Comparison of ENCODE assay signal across 22 cellular contexts in genomic region chr3:171558183-171558696, GRCh38.
DNase-seq lines count a peak whose midpoint lies in the region; ATAC-seq and TF ChIP-seq lines count a peak whose summit lies in the region.
"Had no signal": no experiment of that assay in that cellular context is flagged by ENCODE, and none has a peak within 500 bp of the region (broad histone marks: within the 10 kb centered on the region; RNA-seq: fewer than 3 reads in every experiment).

No MANE protein-coding gene starts in this region.

- no peak overlapping the region for H3K9ac ChIP-seq in endodermal cell (ENCODE audit: extremely low read depth, low read length, poor library complexity, severe bottlenecking)
- H3K9ac ChIP-seq: KMS-11 had no signal

- no peak overlapping the region for H3K4me3 Mint-ChIP-seq in activated naive CD4-positive, alpha-beta T cell treated with anti-CD3 and anti-CD28 coated beads, Interleukin-2, amount 50 U/mL, for 24 hours
- no peak overlapping the region for H3K4me3 Mint-ChIP-seq in activated naive CD4-positive, alpha-beta T cell treated with anti-CD3 and anti-CD28 coated beads, Interleukin-2, amount 10 ng/mL, durations not matched to agents 7 days and 5 days
- no peak overlapping the region for H3K4me3 Mint-ChIP-seq in WTC11
- H3K4me3 Mint-ChIP-seq in endodermal cell = no peak overlapping the region
- H3K4me3 Mint-ChIP-seq: CD14-positive monocyte, HFFc6 had no signal

- H3K9me3 ChIP-seq in BE2C (no peaks in the 10 kb centered on the region), endodermal cell (ENCODE audit: control insufficient read depth, low read length) (no peaks in the 10 kb centered on the region)
- H3K9me3 ChIP-seq in effector memory CD4-positive, alpha-beta T cell (ENCODE audit: control insufficient read depth, low read length) = no peaks in the 10 kb centered on the region
- H3K9me3 ChIP-seq: SJCRH30 had no signal

- H3K9me3 Mint-ChIP-seq in activated naive CD4-positive, alpha-beta T cell treated with anti-CD3 and anti-CD28 coated beads, Interleukin-2, amount 50 U/mL, for 24 hours = no peaks in the 10 kb centered on the region
- H3K9me3 Mint-ChIP-seq in activated naive CD4-positive, alpha-beta T cell treated with anti-CD3 and anti-CD28 coated beads, Interleukin-2, amount 10 ng/mL, durations not matched to agents 7 days and 5 days = peaks cover 2% of the 10 kb centered on the region
- no peaks in the 10 kb centered on the region for H3K9me3 Mint-ChIP-seq in WTC11
- no peaks in the 10 kb centered on the region for H3K9me3 Mint-ChIP-seq in endodermal cell
- H3K9me3 Mint-ChIP-seq: HFFc6 had no signal

- 81 to 90% methylated on average over 3 of the region's 3 CpGs for WGBS in endodermal cell (ENCODE audit: insufficient coverage in 1 of 2, insufficient read length in 1 of 2), 2 experiments

- peak overlapping the region; percentile 20 for H3K27ac Mint-ChIP-seq in activated naive CD4-positive, alpha-beta T cell treated with anti-CD3 and anti-CD28 coated beads, Interleukin-2, amount 50 U/mL, for 24 hours
- no peak overlapping the region for H3K27ac Mint-ChIP-seq in activated naive CD4-positive, alpha-beta T cell treated with anti-CD3 and anti-CD28 coated beads, Interleukin-2, amount 10 ng/mL, durations not matched to agents 7 days and 5 days
- H3K27ac Mint-ChIP-seq in WTC11 = no peak overlapping the region
- H3K27ac Mint-ChIP-seq in endodermal cell = no peak overlapping the region
- H3K27ac Mint-ChIP-seq: HFFc6 had no signal

- POLR2A ChIA-PET in WTC11 (lab: Charles Lee) = no interaction called here

- peak; percentile 12; the same call in 1 of the 2 replicates for TF ChIP-seq CTCF in BE2C (IDR thresholded peaks at IDR 0.05; ENCODE audit: low read depth, low read length)
- no peak for TF ChIP-seq CTCF in WTC11 (IDR thresholded peaks at IDR 0.05)
- TF ChIP-seq CTCF in endodermal cell (conservative IDR thresholded peaks at IDR 0.05) = peak; percentile 45

- H3K27me3 ChIP-seq in BE2C (no peaks in the 10 kb centered on the region), endodermal cell (ENCODE audit: control insufficient read depth, insufficient read depth, low read length, poor library complexity, severe bottlenecking) (no peaks in the 10 kb centered on the region)
- H3K27me3 ChIP-seq in effector memory CD4-positive, alpha-beta T cell (replicated peaks; ENCODE audit: control insufficient read depth, insufficient read depth, low read length, poor library complexity, severe bottlenecking) = no peaks in the 10 kb centered on the region
- H3K27me3 ChIP-seq: SJCRH30 had no signal

- no peaks in the 10 kb centered on the region for H3K36me3 Mint-ChIP-seq in activated naive CD4-positive, alpha-beta T cell treated with anti-CD3 and anti-CD28 coated beads, Interleukin-2, amount 50 U/mL, for 24 hours
- peaks cover 11% of the 10 kb centered on the region for H3K36me3 Mint-ChIP-seq in activated naive CD4-positive, alpha-beta T cell treated with anti-CD3 and anti-CD28 coated beads, Interleukin-2, amount 10 ng/mL, durations not matched to agents 7 days and 5 days
- no peaks in the 10 kb centered on the region for H3K36me3 Mint-ChIP-seq in WTC11
- H3K36me3 Mint-ChIP-seq in endodermal cell (ENCODE audit: low read depth) = no peaks in the 10 kb centered on the region

- H3K27me3 Mint-ChIP-seq in activated naive CD4-positive, alpha-beta T cell treated with anti-CD3 and anti-CD28 coated beads, Interleukin-2, amount 50 U/mL, for 24 hours = no peaks in the 10 kb centered on the region
- H3K27me3 Mint-ChIP-seq in activated naive CD4-positive, alpha-beta T cell treated with anti-CD3 and anti-CD28 coated beads, Interleukin-2, amount 10 ng/mL, durations not matched to agents 7 days and 5 days = no peaks in the 10 kb centered on the region
- no peaks in the 10 kb centered on the region for H3K27me3 Mint-ChIP-seq in WTC11 (ENCODE audit: low read depth)
- peaks cover 7% of the 10 kb centered on the region for H3K27me3 Mint-ChIP-seq in endodermal cell (ENCODE audit: insufficient read depth)

- no peaks in the 10 kb centered on the region for H3K36me3 ChIP-seq in BE2C
- no peaks in the 10 kb centered on the region for H3K36me3 ChIP-seq in endodermal cell (ENCODE audit: control insufficient read depth, insufficient read depth, low read length)
- no peaks in the 10 kb centered on the region for H3K36me3 ChIP-seq in effector memory CD4-positive, alpha-beta T cell (ENCODE audit: control insufficient read depth, insufficient read depth, low read length)
- H3K36me3 ChIP-seq: SJCRH30 had no signal

- no peak for DNase-seq in activated naive CD4-positive, alpha-beta T cell treated with anti-CD3 and anti-CD28 coated beads, Interleukin-2, amount 10 ng/mL, durations not matched to agents 7 days and 5 days
- DNase-seq in BE2C = no peak
- no peak for DNase-seq in WTC11 (ENCODE audit: low spot score)
- no peak for DNase-seq in endodermal cell
- DNase-seq in pons (ENCODE audit: low spot score) = no peak
- DNase-seq in effector memory CD4-positive, alpha-beta T cell = no peak
- DNase-seq: 8988T; AML-193; GDM1; HFFc6; NCI-H1092 treated with DMSO at 0.1 percent for 48 hours; NCI-H2029 treated with DMSO at 0.1 percent for 48 hours; NCI-H345; NCI-H524; NCI-H774; NK-92 treated with Interleukin-12 subunit alpha and Interleukin-12 subunit beta, amount 100 ng/mL, for 24 hours; SJCRH30 had no signal

- peaks cover 22% of the 10 kb centered on the region for H3K4me1 Mint-ChIP-seq in activated naive CD4-positive, alpha-beta T cell treated with anti-CD3 and anti-CD28 coated beads, Interleukin-2, amount 50 U/mL, for 24 hours
- H3K4me1 Mint-ChIP-seq in activated naive CD4-positive, alpha-beta T cell treated with anti-CD3 and anti-CD28 coated beads, Interleukin-2, amount 10 ng/mL, durations not matched to agents 7 days and 5 days = peaks cover 61% of the 10 kb centered on the region
- peaks cover 12% of the 10 kb centered on the region for H3K4me1 Mint-ChIP-seq in WTC11
- H3K4me1 Mint-ChIP-seq in endodermal cell = peaks cover 1% of the 10 kb centered on the region

- H3K4me3 ChIP-seq in BE2C (ENCODE audit: low read depth, low read length) (no peak overlapping the region), endodermal cell (ENCODE audit: low read length) (no peak overlapping the region)
- no peak overlapping the region for H3K4me3 ChIP-seq in effector memory CD4-positive, alpha-beta T cell (ENCODE audit: insufficient read depth, low read depth, low read length, poor library complexity, severe bottlenecking)
- H3K4me3 ChIP-seq: SJCRH30 had no signal

- no peak overlapping the region for H3K27ac ChIP-seq in endodermal cell (ENCODE audit: low read depth, low read length)
- no peak overlapping the region for H3K27ac ChIP-seq in effector memory CD4-positive, alpha-beta T cell (ENCODE audit: insufficient read depth, low read length, poor library complexity, severe bottlenecking)
- H3K27ac ChIP-seq: HL-60, KMS-11, SJCRH30 had no signal

- peaks cover 14% of the 10 kb centered on the region for H3K4me1 ChIP-seq in BE2C
- no peaks in the 10 kb centered on the region for H3K4me1 ChIP-seq in endodermal cell (ENCODE audit: control insufficient read depth, insufficient read depth, low read length)
- H3K4me1 ChIP-seq in effector memory CD4-positive, alpha-beta T cell (ENCODE audit: control insufficient read depth, insufficient read depth, low read length, poor library complexity, severe bottlenecking) = no peaks in the 10 kb centered on the region
- H3K4me1 ChIP-seq: SJCRH30 had no signal

- ATAC-seq in WTC11 = peak; percentile 35; the same call in 1 of the 2 replicates
- ATAC-seq: Panc1 had no signal

- CTCF ChIA-PET in activated naive CD4-positive, alpha-beta T cell treated with anti-CD3 and anti-CD28 coated beads, Interleukin-2, amount 10 ng/mL, durations not matched to agents 7 days and 5 days (lab: Charles Lee) = interaction anchor here (1.1 kb wide), 1 partner anchor 395 kb away, joined by 3 read pairs; no protein-coding TSS in a partner anchor
- CTCF ChIA-PET in WTC11 (lab: Charles Lee) = interaction anchor here (0.9 kb wide), 1 partner anchor 20 kb away, joined by 3 read pairs; no protein-coding TSS in a partner anchor

TF ChIP-seq in WTC11, 78 proteins besides CTCF, POLR2A, EP300 and RAD21:
- TF ChIP-seq OVOL2 (CRISPR knock-in tag; IDR thresholded peaks at IDR 0.05; ENCODE audit: borderline replicate concordance) = no peak
- no peak for TF ChIP-seq MLX (CRISPR knock-in tag; IDR thresholded peaks at IDR 0.05)
- no peak for TF ChIP-seq ZNF281 (CRISPR knock-in tag; IDR thresholded peaks at IDR 0.05)
